ENCODE assay signal across 13 cellular contexts in genomic region chr14:106491851-106492250, GRCh38.
A peak's percentile ranks its signal among the peaks of the same experiment; 100 is the strongest.
DNase-seq lines count a peak whose midpoint lies in the region; ATAC-seq, FAIRE-seq and TF ChIP-seq lines count a peak whose summit lies in the region.
"Had no signal": no experiment of that assay in that cellular context is flagged by ENCODE, and none has a peak within 500 bp of the region (broad histone marks: within the 10 kb centered on the region; RNA-seq: fewer than 3 reads in every experiment).

No MANE protein-coding gene starts in this region.

- H3K27me3 Mint-ChIP-seq in progenitor cell of endocrine pancreas: no peaks in the 10 kb centered on the region

- no peaks in the 10 kb centered on the region for H3K36me3 ChIP-seq in bronchial epithelial cell (ENCODE audit: control insufficient read depth, insufficient read depth, low read length)

- no peak overlapping the region for H3K4me3 Mint-ChIP-seq in progenitor cell of endocrine pancreas (ENCODE audit: low read depth)

- H3K27ac Mint-ChIP-seq in progenitor cell of endocrine pancreas: no peak overlapping the region
- H3K27ac Mint-ChIP-seq: activated T-helper 2 cell treated with anti-CD3 and anti-CD28 coated beads, Interferon-gamma antibody, Interleukin-2, Interleukin-4, amounts not matched to agents 10 μg/mL and 5 μg/mL and 100 μg/mL, durations not matched to agents 14 hours and 24 hours and 36 hours had no signal

- TF ChIP-seq CTCF in NB4 (IDR thresholded peaks at IDR 0.05; ENCODE audit: low read depth, low read length): peak; percentile 45
- peak; percentile 29 for TF ChIP-seq CTCF in bronchial epithelial cell (IDR thresholded peaks at IDR 0.05; ENCODE audit: insufficient read depth, low read length, severe bottlenecking)
- no peak for TF ChIP-seq CTCF in progenitor cell of endocrine pancreas (IDR thresholded peaks at IDR 0.05; ENCODE audit: unreplicated experiment)

- H3K4me1 Mint-ChIP-seq in progenitor cell of endocrine pancreas (ENCODE audit: low read depth): no peaks in the 10 kb centered on the region

- FAIRE-seq in bronchial epithelial cell (lab: Jason Lieb, UNC): no peak
- FAIRE-seq: endometrium, RCC 7860, small intestine had no signal

- peaks cover 60% of the 10 kb centered on the region for H3K9me3 Mint-ChIP-seq in progenitor cell of endocrine pancreas (ENCODE audit: low read depth)
- H3K9me3 Mint-ChIP-seq: activated T-helper 2 cell treated with anti-CD3 and anti-CD28 coated beads, Interferon-gamma antibody, Interleukin-2, Interleukin-4, amounts not matched to agents 10 μg/mL and 5 μg/mL and 100 μg/mL, durations not matched to agents 14 hours and 24 hours and 36 hours had no signal

- no peak for TF ChIP-seq POLR2A in NB4 (IDR thresholded peaks at IDR 0.05; ENCODE audit: extremely low read depth, insufficient read length)

- in situ Hi-C loops in ACHN (cut with HindIII; ENCODE audit: low pct_ligation_motif_present, low pct_unique_long_range_greater_than_20kb, low sequenced_read_pairs): no loop called here

- no peaks in the 10 kb centered on the region for H3K27me3 ChIP-seq in bronchial epithelial cell (ENCODE audit: control insufficient read depth, insufficient read depth, low read length)

- no peak overlapping the region for H3K4me3 ChIP-seq in NB4 (ENCODE audit: low read depth, low read length)
- H3K4me3 ChIP-seq in bronchial epithelial cell (ENCODE audit: low read depth, low read length): no peak overlapping the region

- H3K36me3 Mint-ChIP-seq in progenitor cell of endocrine pancreas (ENCODE audit: insufficient read depth): peaks cover 1% of the 10 kb centered on the region

- ATAC-seq in HG03460 (IDR thresholded peaks at IDR 0.05; ENCODE audit: unreplicated experiment): no peak
- ATAC-seq: left lobe of liver had no signal

- DNase-seq in ACHN (peak; percentile 27), DMS53 treated with DMSO at 0.1 percent for 48 hours (lab: John Stamatoyannopoulos, UW; ENCODE audit: unreplicated experiment) (peak; percentile 2), NB4 (ENCODE audit: low read depth) (peak; percentile 7), bronchial epithelial cell (ENCODE audit: low read depth) (no peak), mucosa of gallbladder (ENCODE audit: low spot score) (no peak), progenitor cell of endocrine pancreas (ENCODE audit: low spot score, unreplicated experiment) (no peak), NCI-H2081 treated with DMSO at 0.1 percent for 48 hours (lab: John Stamatoyannopoulos, UW) (no peak)
- DNase-seq: small intestine had no signal

Comparison
In these comparisons a context has a peak if more than half of its experiments do, and no peak if none do; other contexts are left out.
1. DNase-seq: peak in ACHN (single experiment), DMS53 treated with DMSO at 0.1 percent for 48 hours (single experiment) and NB4 (single experiment); none in bronchial epithelial cell (single experiment), mucosa of gallbladder (single experiment), progenitor cell of endocrine pancreas (single experiment) and NCI-H2081 treated with DMSO at 0.1 percent for 48 hours (single experiment).